ENCODE assay signal across 29 cellular contexts in genomic region chr6:2775003-2775402, GRCh38. TPM values are rescaled to one million over a fixed set of nuclear protein-coding genes. Genes with fewer than 3 reads are reported as not detected.
"Had no signal": no experiment of that assay in that cellular context is flagged by ENCODE, and none has a peak within 500 bp of the region (broad histone marks: within the 10 kb centered on the region; RNA-seq: fewer than 3 reads in every experiment).

No MANE protein-coding gene starts in this region.

- H3K27me3 Mint-ChIP-seq: activated CD4-positive, alpha-beta memory T cell treated with anti-CD3 and anti-CD28 coated beads for 36 hours; activated CD4-positive, alpha-beta T cell treated with anti-CD3 and anti-CD28 coated beads for 36 hours; activated CD4-positive, alpha-beta T cell treated with anti-CD3 and anti-CD28 coated beads, Interleukin-2, amount 10 ng/mL, durations not matched to agents 24 days and 14 days; activated CD8-positive, alpha-beta memory T cell treated with anti-CD3 and anti-CD28 coated beads, Interleukin-2, amount 10 ng/mL, durations not matched to agents 7 days and 5 days; activated naive CD4-positive, alpha-beta T cell treated with anti-CD3 and anti-CD28 coated beads, Interleukin-2, amount 10 ng/mL, durations not matched to agents 7 days and 5 days; activated naive CD8-positive, alpha-beta T cell treated with anti-CD3 and anti-CD28 coated beads, Interleukin-2, amount 10 ng/mL, durations not matched to agents 7 days and 5 days; effector memory CD8-positive, alpha-beta T cell had no signal

- H3K4me3 Mint-ChIP-seq: activated CD4-positive, alpha-beta memory T cell treated with anti-CD3 and anti-CD28 coated beads for 36 hours; activated CD4-positive, alpha-beta T cell treated with anti-CD3 and anti-CD28 coated beads for 36 hours; activated CD4-positive, alpha-beta T cell treated with anti-CD3 and anti-CD28 coated beads, Interleukin-2, amount 10 ng/mL, durations not matched to agents 24 days and 14 days; activated CD8-positive, alpha-beta memory T cell treated with anti-CD3 and anti-CD28 coated beads, Interleukin-2, amount 10 ng/mL, durations not matched to agents 7 days and 5 days; activated CD8-positive, alpha-beta T cell treated with anti-CD3 and anti-CD28 coated beads, Interleukin-2, amount 10 ng/mL, durations not matched to agents 7 days and 5 days; activated naive CD4-positive, alpha-beta T cell treated with anti-CD3 and anti-CD28 coated beads, Interleukin-2, amount 10 ng/mL, durations not matched to agents 7 days and 5 days; activated naive CD8-positive, alpha-beta T cell treated with anti-CD3 and anti-CD28 coated beads, Interleukin-2, amount 10 ng/mL, durations not matched to agents 7 days and 5 days; brain; effector memory CD8-positive, alpha-beta T cell; T-helper 2 cell treated with Interferon-gamma antibody and Interleukin-4, amounts not matched to agents 5 μg/mL and 100 μg/mL, for 36 hours had no signal

- H3K4me1 ChIP-seq: foreskin keratinocyte had no signal

- H3K9me3 ChIP-seq: ascending aorta, esophagus muscularis mucosa, gastrocnemius medialis, heart left ventricle had no signal

- DNase-seq: activated CD4-positive, alpha-beta memory T cell treated with anti-CD3 and anti-CD28 coated beads for 36 hours; activated CD4-positive, alpha-beta T cell treated with anti-CD3 and anti-CD28 coated beads for 36 hours; activated CD4-positive, alpha-beta T cell treated with anti-CD3 and anti-CD28 coated beads, Interleukin-2, amount 10 ng/mL, durations not matched to agents 24 days and 14 days; activated CD4-positive, CD25-positive, alpha-beta regulatory T cell; activated CD4-positive, CD25-positive, alpha-beta regulatory T cell treated with anti-CD3 and anti-CD28 coated beads, Interleukin-2, amount 50 U/mL, for 72 hours; activated CD8-positive, alpha-beta memory T cell treated with anti-CD3 and anti-CD28 coated beads, Interleukin-2, amount 10 ng/mL, durations not matched to agents 7 days and 5 days; activated CD8-positive, alpha-beta memory T cell treated with anti-CD3 and anti-CD28 coated beads, Interleukin-2, amount 50 U/mL, for 4 hours; activated CD8-positive, alpha-beta T cell treated with anti-CD3 and anti-CD28 coated beads, Interleukin-2, amount 10 ng/mL, durations not matched to agents 7 days and 5 days; activated gamma-delta T cell; activated naive CD4-positive, alpha-beta T cell; activated naive CD4-positive, alpha-beta T cell treated with anti-CD3 and anti-CD28 coated beads, Interleukin-2, amount 10 ng/mL, durations not matched to agents 7 days and 5 days; activated naive CD8-positive, alpha-beta T cell treated with anti-CD3 and anti-CD28 coated beads, Interleukin-2, amount 10 ng/mL, durations not matched to agents 7 days and 5 days; activated T-cell treated with anti-CD3 and anti-CD28 coated beads, Interleukin-2, amount 50 U/mL, for 1 hour; activated T-cell treated with anti-CD3 and anti-CD28 coated beads, Interleukin-2, amount 50 U/mL, for 48 hours; cortex of kidney; dermis blood vessel endothelial cell; effector CD4-positive, alpha-beta T cell; effector memory CD8-positive, alpha-beta T cell; erythroblast; foreskin keratinocyte; gastrocnemius medialis; glutamatergic neuron; heart left ventricle; T1000 had no signal

- H3K27ac Mint-ChIP-seq: activated CD4-positive, alpha-beta memory T cell treated with anti-CD3 and anti-CD28 coated beads for 36 hours; activated CD4-positive, alpha-beta T cell treated with anti-CD3 and anti-CD28 coated beads for 36 hours; activated CD4-positive, alpha-beta T cell treated with anti-CD3 and anti-CD28 coated beads, Interleukin-2, amount 10 ng/mL, durations not matched to agents 24 days and 14 days; activated CD8-positive, alpha-beta memory T cell treated with anti-CD3 and anti-CD28 coated beads, Interleukin-2, amount 10 ng/mL, durations not matched to agents 7 days and 5 days; activated CD8-positive, alpha-beta T cell treated with anti-CD3 and anti-CD28 coated beads, Interleukin-2, amount 10 ng/mL, durations not matched to agents 7 days and 5 days; activated naive CD4-positive, alpha-beta T cell treated with anti-CD3 and anti-CD28 coated beads, Interleukin-2, amount 10 ng/mL, durations not matched to agents 7 days and 5 days; activated naive CD8-positive, alpha-beta T cell treated with anti-CD3 and anti-CD28 coated beads, Interleukin-2, amount 10 ng/mL, durations not matched to agents 7 days and 5 days; brain; T-helper 2 cell treated with Interferon-gamma antibody and Interleukin-4, amounts not matched to agents 5 μg/mL and 100 μg/mL, for 36 hours had no signal

- H3K27me3 ChIP-seq: ascending aorta, esophagus muscularis mucosa, foreskin keratinocyte, gastrocnemius medialis, heart left ventricle had no signal

- H3K4me3 ChIP-seq: ascending aorta, esophagus muscularis mucosa, gastrocnemius medialis, heart left ventricle had no signal

- H3K27ac ChIP-seq: ascending aorta, esophagus muscularis mucosa, foreskin keratinocyte, gastrocnemius medialis, heart left ventricle had no signal

- H3K9me3 Mint-ChIP-seq: activated CD4-positive, alpha-beta memory T cell treated with anti-CD3 and anti-CD28 coated beads for 36 hours; activated CD4-positive, alpha-beta T cell treated with anti-CD3 and anti-CD28 coated beads, Interleukin-2, amount 10 ng/mL, durations not matched to agents 24 days and 14 days; activated naive CD4-positive, alpha-beta T cell treated with anti-CD3 and anti-CD28 coated beads, Interleukin-2, amount 10 ng/mL, durations not matched to agents 7 days and 5 days; activated naive CD4-positive, alpha-beta T cell treated with anti-CD3 and anti-CD28 coated beads, Interleukin-2, amount 50 U/mL, for 72 hours; activated naive CD8-positive, alpha-beta T cell treated with anti-CD3 and anti-CD28 coated beads, Interleukin-2, amount 10 ng/mL, durations not matched to agents 7 days and 5 days; brain; effector memory CD8-positive, alpha-beta T cell; T-helper 2 cell treated with Interferon-gamma antibody and Interleukin-4, amounts not matched to agents 5 μg/mL and 100 μg/mL, for 36 hours had no signal

- ATAC-seq: activated CD4-positive, alpha-beta T cell treated with anti-CD3 and anti-CD28 coated beads for 36 hours; activated CD8-positive, alpha-beta memory T cell treated with anti-CD3 and anti-CD28 coated beads, Interleukin-2, amount 10 ng/mL, durations not matched to agents 7 days and 5 days; activated CD8-positive, alpha-beta T cell treated with anti-CD3 and anti-CD28 coated beads, Interleukin-2, amount 10 ng/mL, durations not matched to agents 7 days and 5 days; activated naive CD4-positive, alpha-beta T cell treated with anti-CD3 and anti-CD28 coated beads, Interleukin-2, amount 50 U/mL, for 72 hours; effector memory CD8-positive, alpha-beta T cell; foreskin keratinocyte; gastrocnemius medialis; heart left ventricle had no signal

RNA-seq across cellular contexts. Expression of gene MYLK4, which starts 24.3 kb away (rescaled TPM):
- total RNA-seq: ascending aorta had no signal
